In genomic region chr5:115297043-115297442, GRCh38 we compare ENCODE assay signal across 8 cellular contexts. TPM values are rescaled to one million over a fixed set of nuclear protein-coding genes. Genes with fewer than 3 reads are reported as not detected.
A peak's percentile ranks its signal among the peaks of the same experiment; 100 is the strongest.
DNase-seq lines count a peak whose midpoint lies in the region; ATAC-seq and TF ChIP-seq lines count a peak whose summit lies in the region.

No MANE protein-coding gene starts in this region.

- no peaks in the 10 kb centered on the region for H3K9me2 ChIP-seq in OCI-LY7 (ENCODE audit: insufficient read depth, low read length)

- ATAC-seq in HG02588 (IDR thresholded peaks at IDR 0.05; ENCODE audit: unreplicated experiment), result no peak

- peak overlapping the region; percentile 70 for H3K4me2 ChIP-seq in OCI-LY7 (ENCODE audit: low read length)

- H3K4me3 ChIP-seq in OCI-LY7 (ENCODE audit: low read depth, low read length, poor library complexity, severe bottlenecking), result peak overlapping the region; percentile 62
- H3K4me3 ChIP-seq in esophagus muscularis mucosa, result peak overlapping the region; percentile 87 to 97 (median 90)

- POLR2A ChIA-PET in OCI-LY7 (lab: Charles Lee), result interaction anchor here (0.7 to 2.2 kb wide), 3 partner anchors 13 to 254 kb away, joined by 3 to 7 read pairs (median 4); no protein-coding TSS in a partner anchor

- peaks cover 10% of the 10 kb centered on the region for H3K79me2 ChIP-seq in OCI-LY7 (ENCODE audit: insufficient read depth, low read depth, low read length)

- H3K27me3 ChIP-seq in esophagus muscularis mucosa, result no peaks in the 10 kb centered on the region

- no TSS peak for BruUV-seq in OCI-LY7 (replicated peaks; lab: Mats Ljungman, UMichigan)

- CTCF ChIA-PET in OCI-LY7 (lab: Charles Lee; ENCODE audit: unreplicated experiment), result no interaction called here

- no peak overlapping the region for H2AFZ ChIP-seq in OCI-LY7 (ENCODE audit: low read length)

- no peaks in the 10 kb centered on the region for H3K27me3 Mint-ChIP-seq in endothelial cell (ENCODE audit: unreplicated experiment)

- H3K27ac ChIP-seq in OCI-LY7 (ENCODE audit: low read depth, low read length, poor library complexity, severe bottlenecking) (no peak overlapping the region), esophagus muscularis mucosa (replicated peaks in 1 of 4) (no peak overlapping the region)

- TF ChIP-seq POLR2A in esophagus muscularis mucosa (IDR thresholded peaks at IDR 0.05; ENCODE audit: low read depth), result no peak

- H3K4me3 Mint-ChIP-seq in endothelial cell (ENCODE audit: unreplicated experiment), result no peak overlapping the region

- no peaks in the 10 kb centered on the region for H3K9me3 Mint-ChIP-seq in endothelial cell (ENCODE audit: unreplicated experiment)

- H3K36me3 ChIP-seq in OCI-LY7 (ENCODE audit: insufficient read depth, low read length), result peaks cover 9% of the 10 kb centered on the region; the same call in 1 of the 2 replicates
- H3K36me3 ChIP-seq in esophagus muscularis mucosa, result no peaks in the 10 kb centered on the region

- WGBS in esophagus muscularis mucosa, result 63% methylated on average over 4 of the region's 4 CpGs

- H3K36me3 Mint-ChIP-seq in endothelial cell (ENCODE audit: low read depth, unreplicated experiment), result no peaks in the 10 kb centered on the region

- in situ Hi-C loops in G401 (cut with HindIII; ENCODE audit: low sequenced_read_pairs), result no loop called here

- TF ChIP-seq CTCF in OCI-LY7 (conservative IDR thresholded peaks at IDR 0.05; ENCODE audit: low read length) (no peak), esophagus muscularis mucosa (IDR thresholded peaks at IDR 0.05) (no peak), endothelial cell (IDR thresholded peaks at IDR 0.05; ENCODE audit: unreplicated experiment) (no peak)

- H3K4me1 ChIP-seq in OCI-LY7 (ENCODE audit: insufficient read depth, low read length, poor library complexity, severe bottlenecking) (peaks cover 14% of the 10 kb centered on the region), esophagus muscularis mucosa (peaks cover 3 to 16% (median 12%) of the 10 kb centered on the region in 4 donors)

- no peak overlapping the region for H3K27ac Mint-ChIP-seq in endothelial cell (ENCODE audit: unreplicated experiment)

- H3K4me1 Mint-ChIP-seq in endothelial cell (ENCODE audit: unreplicated experiment), result peaks cover 9% of the 10 kb centered on the region

- H3K9me3 ChIP-seq in OCI-LY7 (ENCODE audit: low read length) (peaks cover 11% of the 10 kb centered on the region; the same call in 1 of the 2 replicates), esophagus muscularis mucosa (no peaks in the 10 kb centered on the region)

- peak; percentile 64 for DNase-seq in G401 (ENCODE audit: low spot score)
- DNase-seq in OCI-LY7 (ENCODE audit: low spot score), result no peak
- no peak for DNase-seq in esophagus muscularis mucosa (ENCODE audit: extremely low spot score)
- DNase-seq in retina, result peak; percentile 23
- no peak for DNase-seq in NCI-H510A treated with DMSO at 0.1 percent for 48 hours (lab: John Stamatoyannopoulos, UW)
- no peak for DNase-seq in stimulated activated CD4-positive, alpha-beta T cell treated with anti-CD3 and anti-CD28 coated beads, Interleukin-1b, Interleukin-23, amount 100 ng/mL, for 48 hours
- DNase-seq in endothelial cell (ENCODE audit: low spot score), result no peak

- intact Hi-C loops in OCI-LY7 (cut with micrococcal nuclease; ENCODE audit: unreplicated experiment), result loop anchor here (5.0 kb wide), 1 partner anchor 545 kb away; the partner anchor contains the start of genes AP3S1 and ATG12
- intact Hi-C loops in esophagus muscularis mucosa (cut with DNase I), result no loop called here

- H4K20me1 ChIP-seq in OCI-LY7 (ENCODE audit: insufficient read depth, low read length), result no peaks in the 10 kb centered on the region

- no peak for TF ChIP-seq EP300 in esophagus muscularis mucosa (IDR thresholded peaks at IDR 0.05)

RNA-seq across cellular contexts. Expression of gene CCDC112, which starts 0.6 kb away (rescaled TPM):
- total RNA-seq in G401 (2014; rRNA removed; shearing (Covaris generic)), result 8.7 and 9.0 TPM in 2 replicates
- total RNA-seq in OCI-LY7 (2014; rRNA removed; shearing (Covaris generic)), result 15.8 and 32.8 TPM in 2 replicates
- total RNA-seq in OCI-LY7 (2022), result 9.7 and 13.0 TPM in 2 replicates
- total RNA-seq in esophagus muscularis mucosa, result 10 to 100 TPM in 1 of 4 donors, 1 to 10 TPM in 3; 5.8 to 11.2 (median 8.3) TPM
- 7.2 TPM for total RNA-seq in endothelial cell (ENCODE audit: unreplicated experiment)

RNA-seq across cellular contexts. Expression of gene PGGT1B, which starts 34.4 kb away (rescaled TPM):
- total RNA-seq in G401 (2014; rRNA removed; shearing (Covaris generic)), result 5.6 and 9.3 TPM in 2 replicates
- total RNA-seq in OCI-LY7 (2014; rRNA removed; shearing (Covaris generic)), result 17.8 and 19.7 TPM in 2 replicates
- total RNA-seq in OCI-LY7 (2022), result 47.7 and 54.7 TPM in 2 replicates
- 10 to 100 TPM in 2 of 4 donors, 1 to 10 TPM in 2; 9.5 to 18.3 (median 10.7) TPM for total RNA-seq in esophagus muscularis mucosa
- total RNA-seq in endothelial cell (ENCODE audit: unreplicated experiment), result 34.7 TPM

Comparison
In these comparisons a context has a peak if more than half of its experiments do, and no peak if none do; other contexts are left out.
1. DNase-seq: peak in G401 (single experiment) and retina (single experiment); none in OCI-LY7 (single experiment), esophagus muscularis mucosa (single experiment), NCI-H510A treated with DMSO at 0.1 percent for 48 hours (single experiment), stimulated activated CD4-positive, alpha-beta T cell treated with anti-CD3 and anti-CD28 coated beads, Interleukin-1b, Interleukin-23, amount 100 ng/mL, for 48 hours (single experiment) and endothelial cell (single experiment).